ENCODE assay signal across 2 cellular contexts in genomic region chr2:159737917-159738296, GRCh38.
TF ChIP-seq lines count a peak whose summit lies in the region.

No MANE protein-coding gene starts in this region.

TF ChIP-seq in GM12891, 5 proteins besides CTCF, POLR2A, EP300 and RAD21:
- TF ChIP-seq TAF1 (IDR thresholded peaks at IDR 0.05; ENCODE audit: low read depth, low read length) = no peak
- no peak for TF ChIP-seq PAX5 (IDR thresholded peaks at IDR 0.05; ENCODE audit: insufficient read depth, low read length, severe bottlenecking)
- TF ChIP-seq POLR2AphosphoS5 (IDR thresholded peaks at IDR 0.05; ENCODE audit: low read depth, low read length) = peak; percentile 19; the same call in 1 of the 2 replicates
- no peak for TF ChIP-seq SPI1 (IDR thresholded peaks at IDR 0.05; ENCODE audit: low read depth, low read length)
- no peak for TF ChIP-seq POU2F2 (IDR thresholded peaks at IDR 0.05; ENCODE audit: low read depth, low read length)

TF ChIP-seq in GM12878, 131 proteins besides CTCF, POLR2A, EP300 and RAD21:
- no peak for TF ChIP-seq USF2 (IDR thresholded peaks at IDR 0.05; ENCODE audit: borderline replicate concordance, low read depth, low read length)
- no peak for TF ChIP-seq NR2C1 (IDR thresholded peaks at IDR 0.05)
- TF ChIP-seq NFYA (IDR thresholded peaks at IDR 0.05; ENCODE audit: borderline replicate concordance, low read depth, low read length) = no peak
- no peak for TF ChIP-seq ZSCAN29 (IDR thresholded peaks at IDR 0.05)
